In genomic region chr4:88208146-88208545, GRCh38 we compare ENCODE assay signal across 33 cellular contexts.
"Had no signal": no experiment of that assay in that cellular context is flagged by ENCODE, and none has a peak within 500 bp of the region (broad histone marks: within the 10 kb centered on the region; RNA-seq: fewer than 3 reads in every experiment).

No MANE protein-coding gene starts in this region.

- H3K9me3 ChIP-seq: gastroesophageal sphincter, heart right ventricle had no signal

- H3K27me3 Mint-ChIP-seq: activated CD4-positive, alpha-beta T cell treated with anti-CD3 and anti-CD28 coated beads for 36 hours; activated naive CD4-positive, alpha-beta T cell treated with anti-CD3 and anti-CD28 coated beads, Interleukin-2, amount 50 U/mL, for 24 hours had no signal

- H3K79me2 ChIP-seq: hepatocyte had no signal

- H2AFZ ChIP-seq: hepatocyte had no signal

- ATAC-seq: activated CD4-positive, alpha-beta T cell treated with anti-CD3 and anti-CD28 coated beads for 36 hours; activated CD8-positive, alpha-beta memory T cell treated with anti-CD3 and anti-CD28 coated beads, Interleukin-2, amount 10 ng/mL, durations not matched to agents 7 days and 5 days; activated CD8-positive, alpha-beta T cell treated with anti-CD3 and anti-CD28 coated beads, Interleukin-2, amount 10 ng/mL, durations not matched to agents 7 days and 5 days; esophagus mucosa; gastroesophageal sphincter; heart right ventricle had no signal

- H3K36me3 Mint-ChIP-seq: activated CD4-positive, alpha-beta memory T cell treated with anti-CD3 and anti-CD28 coated beads for 36 hours; activated CD8-positive, alpha-beta memory T cell treated with anti-CD3 and anti-CD28 coated beads, Interleukin-2, amount 10 ng/mL, durations not matched to agents 7 days and 5 days; activated naive CD4-positive, alpha-beta T cell treated with anti-CD3 and anti-CD28 coated beads, Interleukin-2, amount 50 U/mL, for 24 hours; activated naive CD8-positive, alpha-beta T cell treated with anti-CD3 and anti-CD28 coated beads, Interleukin-2, amount 10 ng/mL, durations not matched to agents 7 days and 5 days had no signal

- H3K4me3 ChIP-seq: coronary artery, dorsolateral prefrontal cortex, gastroesophageal sphincter, heart right ventricle, hepatocyte had no signal

- H3K27me3 ChIP-seq: brain microvascular endothelial cell, dorsolateral prefrontal cortex, heart right ventricle, hepatocyte had no signal

- H3K36me3 ChIP-seq: brain microvascular endothelial cell, gastroesophageal sphincter, heart right ventricle had no signal

- FAIRE-seq: astrocyte, bronchial epithelial cell had no signal

- H3K4me1 Mint-ChIP-seq: activated CD4-positive, alpha-beta T cell treated with anti-CD3 and anti-CD28 coated beads for 36 hours; activated naive CD4-positive, alpha-beta T cell treated with anti-CD3 and anti-CD28 coated beads, Interleukin-2, amount 50 U/mL, for 24 hours; central memory CD8-positive, alpha-beta T cell had no signal

- H3K4me3 Mint-ChIP-seq: activated CD4-positive, alpha-beta memory T cell treated with anti-CD3 and anti-CD28 coated beads for 36 hours; activated CD4-positive, alpha-beta T cell treated with anti-CD3 and anti-CD28 coated beads for 36 hours; activated CD4-positive, alpha-beta T cell treated with anti-CD3 and anti-CD28 coated beads, Interleukin-2, amount 10 ng/mL, durations not matched to agents 24 days and 14 days; activated CD8-positive, alpha-beta memory T cell treated with anti-CD3 and anti-CD28 coated beads, Interleukin-2, amount 10 ng/mL, durations not matched to agents 7 days and 5 days; activated CD8-positive, alpha-beta T cell treated with anti-CD3 and anti-CD28 coated beads, Interleukin-2, amount 10 ng/mL, durations not matched to agents 7 days and 5 days; activated naive CD4-positive, alpha-beta T cell treated with anti-CD3 and anti-CD28 coated beads for 36 hours; activated naive CD4-positive, alpha-beta T cell treated with anti-CD3 and anti-CD28 coated beads, Interleukin-2, amount 50 U/mL, for 24 hours; activated naive CD8-positive, alpha-beta T cell treated with anti-CD3 and anti-CD28 coated beads, Interleukin-2, amount 10 ng/mL, durations not matched to agents 7 days and 5 days; activated T-helper 1 cell treated with anti-CD3 and anti-CD28 coated beads, Interleukin-12 subunit alpha, Interleukin-12 subunit beta, Interleukin-2, Interleukin-4 antibody, amounts not matched to agents 30 ng/mL and 10 ng/mL and 1 ng/mL, durations not matched to agents 14 hours and 24 hours and 36 hours; central memory CD8-positive, alpha-beta T cell; dendritic cell treated with granulocyte-macrophage colony-stimulating factor and Interleukin-4, amounts not matched to agents 40 ng/mL and 50 ng/mL, for 4 days; endodermal cell had no signal

- H3K9me3 Mint-ChIP-seq: activated CD4-positive, alpha-beta memory T cell treated with anti-CD3 and anti-CD28 coated beads for 36 hours; activated CD4-positive, alpha-beta T cell treated with anti-CD3 and anti-CD28 coated beads, Interleukin-2, amount 10 ng/mL, durations not matched to agents 24 days and 14 days; activated naive CD4-positive, alpha-beta T cell treated with anti-CD3 and anti-CD28 coated beads for 36 hours; activated naive CD4-positive, alpha-beta T cell treated with anti-CD3 and anti-CD28 coated beads, Interleukin-2, amount 50 U/mL, for 24 hours; activated naive CD8-positive, alpha-beta T cell treated with anti-CD3 and anti-CD28 coated beads, Interleukin-2, amount 10 ng/mL, durations not matched to agents 7 days and 5 days; activated T-helper 1 cell treated with anti-CD3 and anti-CD28 coated beads, Interleukin-12 subunit alpha, Interleukin-12 subunit beta, Interleukin-2, Interleukin-4 antibody, amounts not matched to agents 30 ng/mL and 10 ng/mL and 1 ng/mL, durations not matched to agents 14 hours and 24 hours and 36 hours; activated T-helper 2 cell treated with anti-CD3 and anti-CD28 coated beads, Interferon-gamma antibody, Interleukin-2, Interleukin-4, amounts not matched to agents 10 μg/mL and 5 μg/mL and 100 μg/mL, durations not matched to agents 14 hours and 24 hours and 36 hours; central memory CD8-positive, alpha-beta T cell; dendritic cell treated with granulocyte-macrophage colony-stimulating factor and Interleukin-4, amounts not matched to agents 40 ng/mL and 50 ng/mL, for 4 days; endodermal cell had no signal

- H3K4me2 ChIP-seq: hepatocyte had no signal

- H3K27ac Mint-ChIP-seq: activated CD4-positive, alpha-beta memory T cell treated with anti-CD3 and anti-CD28 coated beads for 36 hours; activated CD4-positive, alpha-beta T cell treated with anti-CD3 and anti-CD28 coated beads for 36 hours; activated CD4-positive, alpha-beta T cell treated with anti-CD3 and anti-CD28 coated beads, Interleukin-2, amount 10 ng/mL, durations not matched to agents 24 days and 14 days; activated CD8-positive, alpha-beta memory T cell treated with anti-CD3 and anti-CD28 coated beads, Interleukin-2, amount 10 ng/mL, durations not matched to agents 7 days and 5 days; activated CD8-positive, alpha-beta T cell treated with anti-CD3 and anti-CD28 coated beads, Interleukin-2, amount 10 ng/mL, durations not matched to agents 7 days and 5 days; activated naive CD4-positive, alpha-beta T cell treated with anti-CD3 and anti-CD28 coated beads for 36 hours; activated naive CD4-positive, alpha-beta T cell treated with anti-CD3 and anti-CD28 coated beads, Interleukin-2, amount 50 U/mL, for 24 hours; activated naive CD8-positive, alpha-beta T cell treated with anti-CD3 and anti-CD28 coated beads, Interleukin-2, amount 10 ng/mL, durations not matched to agents 7 days and 5 days; activated T-helper 1 cell treated with anti-CD3 and anti-CD28 coated beads, Interleukin-12 subunit alpha, Interleukin-12 subunit beta, Interleukin-2, Interleukin-4 antibody, amounts not matched to agents 30 ng/mL and 10 ng/mL and 1 ng/mL, durations not matched to agents 14 hours and 24 hours and 36 hours; activated T-helper 2 cell treated with anti-CD3 and anti-CD28 coated beads, Interferon-gamma antibody, Interleukin-2, Interleukin-4, amounts not matched to agents 10 μg/mL and 5 μg/mL and 100 μg/mL, durations not matched to agents 14 hours and 24 hours and 36 hours; dendritic cell treated with granulocyte-macrophage colony-stimulating factor and Interleukin-4, amounts not matched to agents 40 ng/mL and 50 ng/mL, for 4 days; endodermal cell had no signal

- DNase-seq: activated CD4-positive, alpha-beta memory T cell treated with anti-CD3 and anti-CD28 coated beads for 36 hours; activated CD4-positive, alpha-beta T cell treated with anti-CD3 and anti-CD28 coated beads for 36 hours; activated CD4-positive, alpha-beta T cell treated with anti-CD3 and anti-CD28 coated beads, Interleukin-2, amount 10 ng/mL, durations not matched to agents 24 days and 14 days; activated CD4-positive, CD25-positive, alpha-beta regulatory T cell; activated CD4-positive, CD25-positive, alpha-beta regulatory T cell treated with anti-CD3 and anti-CD28 coated beads, Interleukin-2, amount 50 U/mL, for 72 hours; activated CD8-positive, alpha-beta memory T cell treated with anti-CD3 and anti-CD28 coated beads, Interleukin-2, amount 10 ng/mL, durations not matched to agents 7 days and 5 days; activated CD8-positive, alpha-beta memory T cell treated with anti-CD3 and anti-CD28 coated beads, Interleukin-2, amount 50 U/mL, for 4 hours; activated CD8-positive, alpha-beta T cell treated with anti-CD3 and anti-CD28 coated beads, Interleukin-2, amount 10 ng/mL, durations not matched to agents 7 days and 5 days; activated effector memory CD4-positive, alpha-beta T cell treated with anti-CD3 and anti-CD28 coated beads, Interleukin-2, amount 50 U/mL, for 16 hours; activated naive CD4-positive, alpha-beta T cell treated with anti-CD3 and anti-CD28 coated beads for 36 hours; activated naive CD8-positive, alpha-beta T cell treated with anti-CD3 and anti-CD28 coated beads, Interleukin-2, amount 10 ng/mL, durations not matched to agents 7 days and 5 days; activated T-cell treated with anti-CD3 and anti-CD28 coated beads, Interleukin-2, amount 50 U/mL, for 1 hour; activated T-cell treated with anti-CD3 and anti-CD28 coated beads, Interleukin-2, amount 50 U/mL, for 48 hours; amniotic stem cell; anterior cingulate cortex; brain microvascular endothelial cell; dorsolateral prefrontal cortex; effector memory CD4-positive, alpha-beta T cell; endodermal cell; foreskin melanocyte; heart right ventricle; T-helper 2 cell had no signal

- H3K4me1 ChIP-seq: gastroesophageal sphincter had no signal

- H3K27ac ChIP-seq: brain microvascular endothelial cell, coronary artery, dorsolateral prefrontal cortex, gastroesophageal sphincter, heart right ventricle, hepatocyte had no signal
